In the genomic region with DNA sequence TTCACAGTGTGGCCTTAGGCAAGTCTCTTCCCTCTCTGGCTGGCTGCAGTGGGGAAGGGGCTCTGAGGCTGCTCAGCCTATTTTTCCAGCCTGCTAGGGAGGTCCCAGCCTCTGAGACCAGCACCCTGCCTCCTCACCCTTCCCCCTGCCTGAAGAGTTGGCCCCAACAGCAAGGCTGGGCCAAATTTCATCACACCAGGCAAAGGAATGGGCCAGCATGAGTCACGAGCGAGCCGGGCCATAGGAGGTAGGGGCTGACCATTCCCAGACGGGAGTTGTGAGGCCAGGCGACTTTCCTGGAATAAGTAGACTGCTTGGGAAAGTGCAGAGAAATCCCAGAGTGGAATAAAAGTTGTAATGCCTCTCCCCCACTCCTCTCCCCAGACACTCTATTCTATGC, we compare ENCODE assay signal across 10 cellular contexts. TPM values are rescaled to one million over a fixed set of nuclear protein-coding genes. Genes with fewer than 3 reads are reported as not detected.
DNase-seq lines count a peak whose midpoint lies in the region; ATAC-seq and TF ChIP-seq lines count a peak whose summit lies in the region.
"Had no signal": no experiment of that assay in that cellular context is flagged by ENCODE, and none has a peak within 500 bp of the region (broad histone marks: within the 10 kb centered on the region; RNA-seq: fewer than 3 reads in every experiment).

No MANE protein-coding gene starts in this region.

- peak; percentile 95 for DNase-seq in GM03348 (ENCODE audit: low spot score)
- DNase-seq in astrocyte of the cerebellum (ENCODE audit: low read depth) = peak; percentile 69
- DNase-seq in right cardiac atrium = peak; percentile 90 to 94 (median 92)
- DNase-seq in smooth muscle cell (lab: John Stamatoyannopoulos, UW; ENCODE audit: unreplicated experiment) = peak; percentile 26
- DNase-seq in stimulated activated effector memory CD8-positive, alpha-beta T cell treated with anti-CD3 and anti-CD28 coated beads, Interleukin-12 subunit alpha, Interleukin-12 subunit beta, amount 100 ng/mL, for 72 hours (ENCODE audit: low spot score in 2 of 2) = no peak
- no peak for DNase-seq in putamen (ENCODE audit: low spot score)
- DNase-seq: stimulated activated naive CD4-positive, alpha-beta T cell treated with Interleukin-2 at 50 U/mL for 16 hours had no signal

- peak overlapping the region; percentile 69 for H3K27ac ChIP-seq in right cardiac atrium (ENCODE audit: low read length)
- H3K27ac ChIP-seq in smooth muscle cell (ENCODE audit: low read depth) = peak overlapping the region; percentile 91
- H3K27ac ChIP-seq: right lobe of liver had no signal

- no peak overlapping the region for H3K4me3 ChIP-seq in astrocyte of the cerebellum (ENCODE audit: low read depth, low read length)
- H3K4me3 ChIP-seq in right cardiac atrium (ENCODE audit: low read length) = no peak overlapping the region
- H3K4me3 ChIP-seq in smooth muscle cell = no peak overlapping the region
- H3K4me3 ChIP-seq: right lobe of liver had no signal

- intact Hi-C loops in right cardiac atrium (cut with DNase I) = no loop called here

- H3K9ac ChIP-seq in smooth muscle cell (ENCODE audit: low read depth) = peak overlapping the region; percentile 37

- no peaks in the 10 kb centered on the region for H3K36me3 ChIP-seq in smooth muscle cell (ENCODE audit: low read depth)
- H3K36me3 ChIP-seq: right lobe of liver had no signal

- no peak for TF ChIP-seq CTCF in astrocyte of the cerebellum (IDR thresholded peaks at IDR 0.05; ENCODE audit: low read depth, low read length, missing control alignments)
- TF ChIP-seq CTCF in smooth muscle cell (IDR thresholded peaks at IDR 0.05; ENCODE audit: borderline replicate concordance, insufficient read depth, poor library complexity, severe bottlenecking) = no peak

- H3F3A ChIP-seq in smooth muscle cell (ENCODE audit: low read depth) = peaks cover 56% of the 10 kb centered on the region

- H4K20me1 ChIP-seq in smooth muscle cell (ENCODE audit: low read depth) = no peaks in the 10 kb centered on the region

- peaks cover 12% of the 10 kb centered on the region for H3K4me1 ChIP-seq in right cardiac atrium (ENCODE audit: control insufficient read depth, insufficient read depth, low read length)
- H3K4me1 ChIP-seq in smooth muscle cell (ENCODE audit: low read depth) = peaks cover 32% of the 10 kb centered on the region
- H3K4me1 ChIP-seq: right lobe of liver had no signal

- H3K9me3 Mint-ChIP-seq in stimulated activated effector memory CD8-positive, alpha-beta T cell treated with anti-CD3 and anti-CD28 coated beads, Interleukin-12 subunit alpha, Interleukin-12 subunit beta, amount 100 ng/mL, for 72 hours = no peaks in the 10 kb centered on the region

- in situ Hi-C loops in astrocyte of the cerebellum (cut with HindIII; ENCODE audit: low sequenced_read_pairs) = no loop called here

- peak overlapping the region; percentile 68 for H3K4me2 ChIP-seq in smooth muscle cell

- H3K4me1 Mint-ChIP-seq in stimulated activated effector memory CD8-positive, alpha-beta T cell treated with anti-CD3 and anti-CD28 coated beads, Interleukin-12 subunit alpha, Interleukin-12 subunit beta, amount 100 ng/mL, for 72 hours = peaks cover 24% of the 10 kb centered on the region

- H3K79me2 ChIP-seq in smooth muscle cell (ENCODE audit: low read depth) = no peaks in the 10 kb centered on the region

- H3K27ac Mint-ChIP-seq in stimulated activated effector memory CD8-positive, alpha-beta T cell treated with anti-CD3 and anti-CD28 coated beads, Interleukin-12 subunit alpha, Interleukin-12 subunit beta, amount 100 ng/mL, for 72 hours = no peak overlapping the region

- peak; percentile 68 to 74 for ATAC-seq in right cardiac atrium
- no peak for ATAC-seq in HG03097 (IDR thresholded peaks at IDR 0.05; ENCODE audit: low FRiP score, unreplicated experiment)
- ATAC-seq in HG03342 (IDR thresholded peaks at IDR 0.05; ENCODE audit: unreplicated experiment) = no peak
- ATAC-seq in stimulated activated effector memory CD8-positive, alpha-beta T cell treated with anti-CD3 and anti-CD28 coated beads, Interleukin-12 subunit alpha, Interleukin-12 subunit beta, amount 100 ng/mL, for 72 hours = no peak

- H3K27me3 ChIP-seq in right cardiac atrium (ENCODE audit: control insufficient read depth, insufficient read depth) (no peaks in the 10 kb centered on the region), smooth muscle cell (ENCODE audit: low read depth) (no peaks in the 10 kb centered on the region)

- no peak overlapping the region for H3K4me3 Mint-ChIP-seq in stimulated activated effector memory CD8-positive, alpha-beta T cell treated with anti-CD3 and anti-CD28 coated beads, Interleukin-12 subunit alpha, Interleukin-12 subunit beta, amount 100 ng/mL, for 72 hours

- peaks cover 6% of the 10 kb centered on the region for H3K36me3 Mint-ChIP-seq in stimulated activated effector memory CD8-positive, alpha-beta T cell treated with anti-CD3 and anti-CD28 coated beads, Interleukin-12 subunit alpha, Interleukin-12 subunit beta, amount 100 ng/mL, for 72 hours

- WGBS in right cardiac atrium = 49% methylated on average over 5 of the region's 5 CpGs
- 2% methylated on average over 5 of the region's 5 CpGs for WGBS in smooth muscle cell (ENCODE audit: low lambda C conversion rate)

- no peak overlapping the region for H2AFZ ChIP-seq in smooth muscle cell (ENCODE audit: low read depth)

- H3K9me3 ChIP-seq in right cardiac atrium (ENCODE audit: control insufficient read depth, low read length) = no peaks in the 10 kb centered on the region
- H3K9me3 ChIP-seq in smooth muscle cell (replicated peaks; ENCODE audit: low read depth) = no peaks in the 10 kb centered on the region
- H3K9me3 ChIP-seq: right lobe of liver had no signal

RNA-seq across cellular contexts. Expression of gene FBLN2, which starts 5.7 kb away (rescaled TPM):
- total RNA-seq in right cardiac atrium (100 to 1,000 TPM; 165 to 323 (median 258) TPM), smooth muscle cell (159 and 178 TPM in 2 replicates)
- polyA plus RNA-seq in right cardiac atrium (124 TPM), smooth muscle cell (249 and 390 TPM in 2 replicates)

Comparison
In these comparisons a context has a peak if more than half of its experiments do, and no peak if none do; other contexts are left out.
1. DNase-seq: peak in GM03348 (single experiment), astrocyte of the cerebellum (single experiment), right cardiac atrium (3 of 3) and smooth muscle cell (single experiment); none in stimulated activated effector memory CD8-positive, alpha-beta T cell treated with anti-CD3 and anti-CD28 coated beads, Interleukin-12 subunit alpha, Interleukin-12 subunit beta, amount 100 ng/mL, for 72 hours (0 of 2) and putamen (single experiment).
2. ATAC-seq: peak in right cardiac atrium (2 of 2); none in HG03097 (single experiment), HG03342 (single experiment) and stimulated activated effector memory CD8-positive, alpha-beta T cell treated with anti-CD3 and anti-CD28 coated beads, Interleukin-12 subunit alpha, Interleukin-12 subunit beta, amount 100 ng/mL, for 72 hours (single experiment).